Comparison of ENCODE assay signal across 8 cellular contexts in genomic region chr14:69636051-69636639, GRCh38. TPM values are rescaled to one million over a fixed set of nuclear protein-coding genes. Genes with fewer than 3 reads are reported as not detected.
A peak's percentile ranks its signal among the peaks of the same experiment; 100 is the strongest.
DNase-seq lines count a peak whose midpoint lies in the region; TF ChIP-seq lines count a peak whose summit lies in the region.

No MANE protein-coding gene starts in this region.

- no peaks in the 10 kb centered on the region for H3K27me3 ChIP-seq in mucosa of rectum (ENCODE audit: control insufficient read depth in 2 of 2, insufficient read depth in 2 of 2, low read length in 2 of 2)

- CTCF ChIA-PET in activated naive CD4-positive, alpha-beta T cell treated with anti-CD3 and anti-CD28 coated beads for 36 hours (lab: Charles Lee), result interaction anchor here (0.7 to 2.0 kb wide), 8 partner anchors 9 to 90 kb away, joined by 3 to 11 read pairs (median 4); partner anchors contain the start of gene SUSD6

- H3K36me3 ChIP-seq in mucosa of rectum (ENCODE audit: control insufficient read depth in 2 of 2, insufficient read depth in 2 of 2, low read length in 2 of 2), result no peaks in the 10 kb centered on the region

- intact Hi-C loops in activated naive CD4-positive, alpha-beta T cell treated with anti-CD3 and anti-CD28 coated beads for 36 hours (cut with micrococcal nuclease), result no loop called here

- H3K36me3 Mint-ChIP-seq in activated naive CD4-positive, alpha-beta T cell treated with anti-CD3 and anti-CD28 coated beads for 36 hours (ENCODE audit: low read depth), result peaks cover 19% of the 10 kb centered on the region
- peaks cover 4% of the 10 kb centered on the region for H3K36me3 Mint-ChIP-seq in type B pancreatic cell

- peaks cover 53 to 64% of the 10 kb centered on the region in 2 donors for H3K4me1 ChIP-seq in mucosa of rectum (ENCODE audit: control insufficient read depth in 2 of 2, insufficient read depth in 2 of 2, low read length in 2 of 2)

- no peak for TF ChIP-seq CTCF in type B pancreatic cell (conservative IDR thresholded peaks at IDR 0.05)

- H3K9ac ChIP-seq in mucosa of rectum (ENCODE audit: low read depth in 1 of 2, low read length in 2 of 2), result peak overlapping the region in 1 of 2 donors; percentile 16

- H3K27ac ChIP-seq in mucosa of rectum (ENCODE audit: low read depth in 2 of 2, low read length in 2 of 2), result peak overlapping the region; percentile 77 to 79

- H3K27me3 Mint-ChIP-seq in activated naive CD4-positive, alpha-beta T cell treated with anti-CD3 and anti-CD28 coated beads for 36 hours (ENCODE audit: low read depth), result no peaks in the 10 kb centered on the region
- H3K27me3 Mint-ChIP-seq in type B pancreatic cell, result no peaks in the 10 kb centered on the region

- peaks cover 91% of the 10 kb centered on the region for H3K4me1 Mint-ChIP-seq in activated naive CD4-positive, alpha-beta T cell treated with anti-CD3 and anti-CD28 coated beads for 36 hours (ENCODE audit: low read depth)
- peaks cover 71% of the 10 kb centered on the region for H3K4me1 Mint-ChIP-seq in type B pancreatic cell (ENCODE audit: unreplicated experiment)

- no peaks in the 10 kb centered on the region for H3K9me3 ChIP-seq in mucosa of rectum (ENCODE audit: control insufficient read depth in 2 of 2, low read length in 2 of 2)

- DNase-seq in activated CD4-positive, alpha-beta T cell treated with anti-CD3 and anti-CD28 coated beads for 4 hours, result peak; percentile 50 to 62
- DNase-seq in activated CD4-positive, alpha-beta T cell treated with anti-CD3 and anti-CD28 coated beads for 1 hour, result no peak
- peak; percentile 47 for DNase-seq in activated naive CD4-positive, alpha-beta T cell treated with anti-CD3 and anti-CD28 coated beads for 36 hours
- DNase-seq in type B pancreatic cell (ENCODE audit: extremely low spot score, unreplicated experiment) (no peak), midbrain (lab: John Stamatoyannopoulos, UW) (no peak), kidney glomerular epithelial cell (lab: John Stamatoyannopoulos, UW) (no peak), DMS 273 treated with DMSO at 0.1 percent for 48 hours (lab: John Stamatoyannopoulos, UW) (no peak)

- H3K4me3 ChIP-seq in mucosa of rectum (ENCODE audit: low read length in 2 of 2), result peak overlapping the region in 1 of 2 donors; percentile 20

- peaks cover 3% of the 10 kb centered on the region for H3K9me3 Mint-ChIP-seq in activated naive CD4-positive, alpha-beta T cell treated with anti-CD3 and anti-CD28 coated beads for 36 hours
- peaks cover 8% of the 10 kb centered on the region for H3K9me3 Mint-ChIP-seq in type B pancreatic cell

- H3K27ac Mint-ChIP-seq in activated naive CD4-positive, alpha-beta T cell treated with anti-CD3 and anti-CD28 coated beads for 36 hours, result peak overlapping the region; percentile 96
- peak overlapping the region; percentile 50 for H3K27ac Mint-ChIP-seq in type B pancreatic cell

- H3K4me3 Mint-ChIP-seq in activated naive CD4-positive, alpha-beta T cell treated with anti-CD3 and anti-CD28 coated beads for 36 hours, result peak overlapping the region; percentile 44
- peak overlapping the region; percentile 27 for H3K4me3 Mint-ChIP-seq in type B pancreatic cell

RNA-seq across cellular contexts. Expression of gene SUSD6, which starts 24.7 kb away (rescaled TPM):
- total RNA-seq in activated naive CD4-positive, alpha-beta T cell treated with anti-CD3 and anti-CD28 coated beads for 36 hours, result 10 to 100 TPM; 66.6 to 69.7 TPM
- 31.7 and 78.9 TPM in 2 replicates for total RNA-seq in type B pancreatic cell (ENCODE audit: low replicate concordance)

Comparison
In these comparisons a context has a peak if more than half of its experiments do, and no peak if none do; other contexts are left out.
1. DNase-seq: peak in activated CD4-positive, alpha-beta T cell treated with anti-CD3 and anti-CD28 coated beads for 4 hours (2 of 2) and activated naive CD4-positive, alpha-beta T cell treated with anti-CD3 and anti-CD28 coated beads for 36 hours (single experiment); none in activated CD4-positive, alpha-beta T cell treated with anti-CD3 and anti-CD28 coated beads for 1 hour (single experiment), type B pancreatic cell (single experiment), midbrain (single experiment), kidney glomerular epithelial cell (single experiment) and DMS 273 treated with DMSO at 0.1 percent for 48 hours (single experiment).